In the genomic region with DNA sequence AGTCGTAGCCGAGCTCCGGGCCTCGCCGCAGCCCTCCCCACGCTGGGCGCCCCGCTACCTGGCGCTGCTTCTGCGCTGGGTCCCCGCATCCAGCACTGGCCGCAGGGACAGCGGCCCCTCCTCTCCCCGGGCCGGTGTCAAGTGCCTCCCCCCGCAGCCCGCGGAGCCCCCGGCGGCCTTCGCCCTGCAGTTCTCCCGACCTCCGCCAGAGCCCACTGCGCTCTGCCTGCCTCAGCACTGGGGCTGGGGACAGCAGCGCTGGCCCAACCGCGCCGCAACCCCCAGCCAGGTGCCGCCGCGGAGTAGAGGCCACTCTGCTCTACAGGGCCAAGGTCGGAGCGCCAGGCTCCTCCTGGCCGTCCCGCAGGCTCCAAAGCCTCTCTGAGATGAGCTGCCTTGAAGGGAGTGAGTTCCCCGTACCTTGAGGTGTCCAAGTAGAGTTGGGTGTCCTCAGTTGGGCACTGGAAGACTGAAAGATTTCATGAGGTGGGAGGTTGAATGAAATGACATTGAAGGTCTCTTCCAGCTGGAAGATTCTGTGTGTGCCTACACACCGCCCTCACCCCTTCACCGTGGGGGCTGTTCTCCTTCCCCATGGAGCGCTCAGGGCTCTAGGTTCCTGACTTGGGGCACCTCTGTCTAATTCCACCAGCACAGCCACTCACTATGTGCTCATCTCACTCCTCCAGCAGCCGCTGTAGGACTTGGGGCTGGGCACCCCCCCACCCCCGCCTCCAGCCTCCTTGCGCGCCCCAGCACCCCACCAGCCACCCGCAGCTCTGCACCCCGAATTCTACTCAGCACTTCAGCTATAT, we compare ENCODE assay signal across 8 cellular contexts. TPM values are rescaled to one million over a fixed set of nuclear protein-coding genes. Genes with fewer than 3 reads are reported as not detected.
DNase-seq lines count a peak whose midpoint lies in the region; ATAC-seq and TF ChIP-seq lines count a peak whose summit lies in the region.

No MANE protein-coding gene starts in this region.

- no peaks in the 10 kb centered on the region for H3K9me3 Mint-ChIP-seq in CD4-positive, alpha-beta memory T cell
- no peaks in the 10 kb centered on the region for H3K9me3 Mint-ChIP-seq in mesothelial cell of epicardium

- no peak overlapping the region for H3K27ac ChIP-seq in CD4-positive, alpha-beta memory T cell (ENCODE audit: low read depth, low read length)

- peak; percentile 72 for ATAC-seq in GM19438 (IDR thresholded peaks at IDR 0.05; ENCODE audit: low read depth, unreplicated experiment)
- peak; percentile 78 for ATAC-seq in HG03565 (IDR thresholded peaks at IDR 0.05; ENCODE audit: unreplicated experiment)

- POLR2A ChIA-PET in CD4-positive, alpha-beta memory T cell (lab: Charles Lee; ENCODE audit: partially characterized antibody) = interaction anchor here (0.6 to 2.8 kb wide), 15 partner anchors 8 to 250 kb away, joined by 3 to 19 read pairs (median 4); no protein-coding TSS in a partner anchor

- H3K4me1 Mint-ChIP-seq in CD4-positive, alpha-beta memory T cell = peaks cover 10 to 35% (median 23%) of the 10 kb centered on the region in 4 donors
- peaks cover 19% of the 10 kb centered on the region for H3K4me1 Mint-ChIP-seq in mesothelial cell of epicardium

- no peaks in the 10 kb centered on the region for H3K36me3 ChIP-seq in CD4-positive, alpha-beta memory T cell (ENCODE audit: insufficient read depth, low read length)

- TF ChIP-seq CTCF in mesothelial cell of epicardium (IDR thresholded peaks at IDR 0.05; ENCODE audit: unreplicated experiment) = peak; percentile 95

- H3K9me3 ChIP-seq in CD4-positive, alpha-beta memory T cell (ENCODE audit: control insufficient read depth in 1 of 2, low read length in 2 of 2) = no peaks in the 10 kb centered on the region

- peak overlapping the region; percentile 66 to 89 (median 82) for H3K4me3 Mint-ChIP-seq in CD4-positive, alpha-beta memory T cell
- peak overlapping the region; percentile 72 for H3K4me3 Mint-ChIP-seq in mesothelial cell of epicardium

- intact Hi-C loops in CD4-positive, alpha-beta memory T cell (cut with micrococcal nuclease) = loop anchor here (1.0 to 5.0 kb wide), 5 partner anchors 20 to 370 kb away; partner anchors contain the start of gene DNAJC27

- H3K4me3 ChIP-seq in CD4-positive, alpha-beta memory T cell (ENCODE audit: low read length in 2 of 2) = peak overlapping the region in 1 of 2 donors; percentile 52

- H3K27ac Mint-ChIP-seq in CD4-positive, alpha-beta memory T cell = peak overlapping the region in 3 of 7 donors; percentile 74 to 84 (median 74)
- no peak overlapping the region for H3K27ac Mint-ChIP-seq in mesothelial cell of epicardium

- DNase-seq in CD4-positive, alpha-beta memory T cell = peak; percentile 78 to 83 (median 81)
- DNase-seq in NOMO-1 treated with DMSO at 0.1 percent for 48 hours (lab: John Stamatoyannopoulos, UW; ENCODE audit: unreplicated experiment) (peak; percentile 74), epidermal melanocyte (ENCODE audit: insufficient read length, low spot score) (peak; percentile 86), mesothelial cell of epicardium (ENCODE audit: low spot score in 2 of 2, unreplicated experiment in 2 of 2) (peak; percentile 79 to 89)
- peak; percentile 89 for DNase-seq in activated CD8-positive, alpha-beta memory T cell treated with anti-CD3 and anti-CD28 coated beads, Interleukin-2, amount 50 U/mL, for 48 hours
- peak; percentile 52 to 72 for DNase-seq in stimulated activated CD8-positive, alpha-beta memory T cell treated with anti-CD3 and anti-CD28 coated beads, Interleukin-15, amount 100 ng/mL, for 4 hours (ENCODE audit: low read depth in 2 of 2)

- no peaks in the 10 kb centered on the region for H3K27me3 ChIP-seq in CD4-positive, alpha-beta memory T cell (ENCODE audit: insufficient read depth, low read length)

- no peaks in the 10 kb centered on the region for H3K27me3 Mint-ChIP-seq in CD4-positive, alpha-beta memory T cell
- no peaks in the 10 kb centered on the region for H3K27me3 Mint-ChIP-seq in mesothelial cell of epicardium (ENCODE audit: low read depth)

- peaks cover 0 to 5% of the 10 kb centered on the region in 2 donors for H3K36me3 Mint-ChIP-seq in CD4-positive, alpha-beta memory T cell
- peaks cover 8% of the 10 kb centered on the region for H3K36me3 Mint-ChIP-seq in mesothelial cell of epicardium

- peaks cover 34% of the 10 kb centered on the region for H3K4me1 ChIP-seq in CD4-positive, alpha-beta memory T cell (ENCODE audit: insufficient read depth, low read length)

- CTCF ChIA-PET in CD4-positive, alpha-beta memory T cell (lab: Charles Lee; ENCODE audit: partially characterized antibody) = interaction anchor here (0.6 to 2.1 kb wide), 15 partner anchors 9 to 92 kb away, joined by 3 to 16 read pairs (median 4); no protein-coding TSS in a partner anchor

RNA-seq across cellular contexts. Expression of gene DNMT3A, which starts 0.9 kb away (rescaled TPM):
- total RNA-seq in CD4-positive, alpha-beta memory T cell = 10 to 100 TPM; 62.2 to 71.6 TPM
- polyA plus RNA-seq in CD4-positive, alpha-beta memory T cell = 10 to 100 TPM in 1 of 2 donors, 1 to 10 TPM in 1; 7.5 to 14.6 TPM
- 210 to 219 TPM (median 215 TPM) in 3 replicates for total RNA-seq in mesothelial cell of epicardium
